In genomic region chr11:107696140-107696539, GRCh38 we compare ENCODE assay signal across 13 cellular contexts. TPM values are rescaled to one million over a fixed set of nuclear protein-coding genes. Genes with fewer than 3 reads are reported as not detected.
DNase-seq lines count a peak whose midpoint lies in the region; ATAC-seq and TF ChIP-seq lines count a peak whose summit lies in the region.
"Had no signal": no experiment of that assay in that cellular context is flagged by ENCODE, and none has a peak within 500 bp of the region (broad histone marks: within the 10 kb centered on the region; RNA-seq: fewer than 3 reads in every experiment).

No MANE protein-coding gene starts in this region.

- H3K4me3 ChIP-seq in retinal pigment epithelial cell (ENCODE audit: low read length), result no peak overlapping the region

- no peak for ATAC-seq in GM19463 (IDR thresholded peaks at IDR 0.05; ENCODE audit: unreplicated experiment)
- ATAC-seq: activated naive CD4-positive, alpha-beta T cell treated with anti-CD3 and anti-CD28 coated beads, Interleukin-2, amount 50 U/mL, for 72 hours had no signal

- POLR2A ChIA-PET in RWPE1 (lab: Yijun Ruan, JAX; ENCODE audit: low non-redundant PET), result no interaction called here

- DNase-seq in GM04504 (ENCODE audit: low read depth) (peak; percentile 86), RWPE1 (ENCODE audit: low spot score) (peak; percentile 77), fibroblast of peridontal ligament (ENCODE audit: extremely low read depth) (peak; percentile 94), retinal pigment epithelial cell (ENCODE audit: low read depth) (peak; percentile 58), DMS53 (lab: John Stamatoyannopoulos, UW) (no peak), DMS153 treated with DMSO at 0.1 percent for 48 hours (lab: John Stamatoyannopoulos, UW; ENCODE audit: unreplicated experiment) (no peak), occipital lobe (lab: John Stamatoyannopoulos, UW) (no peak)
- DNase-seq: activated CD4-positive, alpha-beta T cell treated with anti-CD3 and anti-CD28 coated beads, Interleukin-2, amount 10 ng/mL, durations not matched to agents 7 days and 5 days; GF-D8; NCI-H187 treated with DMSO at 0.1 percent for 48 hours; RPMI8226 had no signal

- no peak for TF ChIP-seq CTCF in RWPE1 (conservative IDR thresholded peaks at IDR 0.05; ENCODE audit: low read depth)
- TF ChIP-seq CTCF in retinal pigment epithelial cell (conservative IDR thresholded peaks at IDR 0.05; ENCODE audit: low read depth, low read length), result no peak

- CTCF ChIA-PET in RWPE1 (lab: Yijun Ruan, JAX), result interaction anchor here (0.7 kb wide), 2 partner anchors 121 to 1013 kb away, joined by 3 to 4 read pairs; no protein-coding TSS in a partner anchor

- no peak overlapping the region for H3K27ac ChIP-seq in RWPE1

RNA-seq across cellular contexts. Expression of gene SLN, which starts 15.7 kb away (rescaled TPM):
- 8.3 TPM for total RNA-seq in occipital lobe
- total RNA-seq: activated CD4-positive, alpha-beta T cell treated with anti-CD3 and anti-CD28 coated beads, Interleukin-2, amount 10 ng/mL, durations not matched to agents 7 days and 5 days; activated naive CD4-positive, alpha-beta T cell treated with anti-CD3 and anti-CD28 coated beads, Interleukin-2, amount 50 U/mL, for 72 hours had no signal

Comparison
In these comparisons a context has a peak if more than half of its experiments do, and no peak if none do; other contexts are left out.
1. DNase-seq: peak in GM04504 (single experiment), RWPE1 (single experiment), fibroblast of peridontal ligament (single experiment) and retinal pigment epithelial cell (single experiment); none in DMS53 (single experiment), DMS153 treated with DMSO at 0.1 percent for 48 hours (single experiment) and occipital lobe (single experiment).